In genomic region chr19:6503407-6504201, GRCh38 we compare ENCODE assay signal across 16 cellular contexts. TPM values are rescaled to one million over a fixed set of nuclear protein-coding genes. Genes with fewer than 3 reads are reported as not detected.
DNase-seq lines count a peak whose midpoint lies in the region; ATAC-seq and TF ChIP-seq lines count a peak whose summit lies in the region.
"Had no signal": no experiment of that assay in that cellular context is flagged by ENCODE, and none has a peak within 500 bp of the region (broad histone marks: within the 10 kb centered on the region; RNA-seq: fewer than 3 reads in every experiment).

No MANE protein-coding gene starts in this region.

- POLR2A ChIA-PET in activated B cell treated with CpG ODN at 0.5 μM for 24 hours (lab: Charles Lee), result interaction anchor here (0.6 to 1.1 kb wide), 4 partner anchors 22 to 299 kb away, joined by 3 to 5 read pairs (median 4); partner anchors contain the start of gene DENND1C

- no peak for ATAC-seq in activated B cell treated with CpG ODN at 0.5 μM for 24 hours (ENCODE audit: low read depth)
- no peak for ATAC-seq in GM21381 (IDR thresholded peaks at IDR 0.05; ENCODE audit: unreplicated experiment)

- H3K27me3 Mint-ChIP-seq in activated B cell treated with CpG ODN at 0.5 μM for 24 hours (peaks cover 4% of the 10 kb centered on the region), mesothelial cell of epicardium (ENCODE audit: low read depth) (peaks cover 56% of the 10 kb centered on the region)

- no peak overlapping the region for H3K4me3 ChIP-seq in BLaER1 treated with 17β-estradiol and CSF1 and Interleukin-3, amounts not matched to agents 10 nM and 100 nM
- H3K4me3 ChIP-seq in sigmoid colon, result no peak overlapping the region
- H3K4me3 ChIP-seq: thyroid gland had no signal

- intact Hi-C loops in activated B cell treated with CpG ODN at 0.5 μM for 24 hours (cut with micrococcal nuclease), result loop anchor here (1.0 to 5.0 kb wide), 4 partner anchors 21 to 359 kb away; partner anchors contain the start of gene GTF2F1
- intact Hi-C loops in sigmoid colon (cut with DNase I), result no loop called here

- peak overlapping the region in 9 of 11 experiments; percentile 90 to 99 (median 96); a peak in 14 of 22 replicates for H3K4me2 ChIP-seq in BLaER1 treated with 17β-estradiol and CSF1 and Interleukin-3, amounts not matched to agents 10 nM and 100 nM

- peaks cover 0 to 6% (median 0%) of the 10 kb centered on the region in 11 experiments; a peak in 3 of 22 replicates for H3K36me3 ChIP-seq in BLaER1 treated with 17β-estradiol and CSF1 and Interleukin-3, amounts not matched to agents 10 nM and 100 nM
- no peaks in the 10 kb centered on the region for H3K36me3 ChIP-seq in sigmoid colon
- H3K36me3 ChIP-seq: thyroid gland had no signal

- CTCF ChIA-PET in activated B cell treated with CpG ODN at 0.5 μM for 24 hours (lab: Charles Lee), result interaction anchor here (0.5 to 2.2 kb wide), 3 partner anchors 67 to 377 kb away, joined by 3 to 6 read pairs (median 4); no protein-coding TSS in a partner anchor

- H3K4me1 Mint-ChIP-seq in activated B cell treated with CpG ODN at 0.5 μM for 24 hours (peaks cover 23% of the 10 kb centered on the region), mesothelial cell of epicardium (peaks cover 3% of the 10 kb centered on the region)

- no peaks in the 10 kb centered on the region for H3K9me3 ChIP-seq in BLaER1 treated with 17β-estradiol and CSF1 and Interleukin-3, amounts not matched to agents 10 nM and 100 nM (replicated peaks in 1 of 11)
- H3K9me3 ChIP-seq in sigmoid colon, result no peaks in the 10 kb centered on the region
- H3K9me3 ChIP-seq: thyroid gland had no signal

- H3K4me3 Mint-ChIP-seq in activated B cell treated with CpG ODN at 0.5 μM for 24 hours, result peak overlapping the region; percentile 51
- H3K4me3 Mint-ChIP-seq in mesothelial cell of epicardium, result peak overlapping the region; percentile 47

- WGBS in sigmoid colon, 2 donors, result 69 to 81% methylated on average over 9 of the region's 9 CpGs

- TF ChIP-seq POLR2A in sigmoid colon (IDR thresholded peaks at IDR 0.05), result no peak

- peak overlapping the region in 1 of 11 experiments; percentile 70; a peak in 1 of 22 replicates for H3K27ac ChIP-seq in BLaER1 treated with 17β-estradiol and CSF1 and Interleukin-3, amounts not matched to agents 10 nM and 100 nM
- no peak overlapping the region for H3K27ac ChIP-seq in sigmoid colon
- H3K27ac ChIP-seq: thyroid gland had no signal

- TF ChIP-seq EP300 in sigmoid colon (IDR thresholded peaks at IDR 0.05), result no peak

- 0 out of 22 replicates have a peak overlapping the region, but pooled peaks of 1 of the 11 experiments have one; percentile 85 for H3K9ac ChIP-seq in BLaER1 treated with 17β-estradiol and CSF1 and Interleukin-3, amounts not matched to agents 10 nM and 100 nM

- H3K36me3 Mint-ChIP-seq in activated B cell treated with CpG ODN at 0.5 μM for 24 hours (ENCODE audit: low read depth) (no peaks in the 10 kb centered on the region), mesothelial cell of epicardium (no peaks in the 10 kb centered on the region)

- H3K27ac Mint-ChIP-seq in activated B cell treated with CpG ODN at 0.5 μM for 24 hours, result no peak overlapping the region
- H3K27ac Mint-ChIP-seq in mesothelial cell of epicardium, result no peak overlapping the region

- peaks cover 0 to 7% (median 0%) of the 10 kb centered on the region in 11 experiments; a peak in 2 of 22 replicates for H4K20me1 ChIP-seq in BLaER1 treated with 17β-estradiol and CSF1 and Interleukin-3, amounts not matched to agents 10 nM and 100 nM

- peaks cover 29 to 56% (median 47%) of the 10 kb centered on the region in 10 experiments for H3K4me1 ChIP-seq in BLaER1 treated with 17β-estradiol and CSF1 and Interleukin-3, amounts not matched to agents 10 nM and 100 nM
- H3K4me1 ChIP-seq in sigmoid colon, result peaks cover 0 to 13% (median 13%) of the 10 kb centered on the region in 4 donors

- in situ Hi-C loops in GM13977 (cut with MboI; ENCODE audit: low pct_unique_long_range_greater_than_20kb, low sequenced_read_pairs, unreplicated experiment), result loop anchor here (25.0 kb wide), 1 partner anchor 359 kb away; no protein-coding TSS in a partner anchor

- H3K9me3 Mint-ChIP-seq in activated B cell treated with CpG ODN at 0.5 μM for 24 hours (no peaks in the 10 kb centered on the region), mesothelial cell of epicardium (no peaks in the 10 kb centered on the region)

- no peaks in the 10 kb centered on the region for H3K27me3 ChIP-seq in BLaER1 treated with 17β-estradiol and CSF1 and Interleukin-3, amounts not matched to agents 10 nM and 100 nM
- H3K27me3 ChIP-seq in sigmoid colon, result peaks cover 18 to 44% (median 24%) of the 10 kb centered on the region in 3 donors

- no peak for TF ChIP-seq CTCF in GM13977 (IDR thresholded peaks at IDR 0.05; ENCODE audit: extremely low read depth, insufficient read depth, missing control alignments)
- TF ChIP-seq CTCF in activated B cell treated with CpG ODN at 0.5 μM for 24 hours (IDR thresholded peaks at IDR 0.05), result no peak
- TF ChIP-seq CTCF in mesothelial cell of epicardium (IDR thresholded peaks at IDR 0.05; ENCODE audit: unreplicated experiment), result no peak
- no peak for TF ChIP-seq CTCF in sigmoid colon (IDR thresholded peaks at IDR 0.05)

- DNase-seq in GM13977 (ENCODE audit: low spot score), result peak; percentile 22
- no peak for DNase-seq in activated B cell treated with CpG ODN at 0.5 μM for 24 hours
- DNase-seq in mesothelial cell of epicardium (ENCODE audit: low spot score in 2 of 2, unreplicated experiment in 2 of 2), result no peak
- no peak for DNase-seq in sigmoid colon
- no peak for DNase-seq in AG08396 (ENCODE audit: low spot score)
- no peak for DNase-seq in COLO668 (lab: John Stamatoyannopoulos, UW; ENCODE audit: unreplicated experiment)
- DNase-seq: activated CD4-positive, CD25-positive, alpha-beta regulatory T cell; DND-41; NCI-H1930; NCI-H526 treated with DMSO at 0.1 percent for 48 hours; stimulated activated CD4-positive, alpha-beta T cell treated with anti-CD3 and anti-CD28 coated beads, Interleukin-2, amount 100 ng/mL, for 24 hours; thyroid gland had no signal

RNA-seq across cellular contexts. Expression of gene TUBB4A, which starts 1.5 kb away (rescaled TPM):
- total RNA-seq in activated B cell treated with CpG ODN at 0.5 μM for 24 hours (13.2 and 16.8 TPM in 2 replicates), mesothelial cell of epicardium (10.5 to 13.5 TPM (median 13.0 TPM) in 3 replicates), sigmoid colon (1 to 10 TPM; 2.0 to 6.1 (median 3.0) TPM)
- polyA plus RNA-seq in sigmoid colon, result 1 to 10 TPM in 1 of 3 donors, under 1 TPM in 1, not detected in 1; under 0.01 to 2.4 TPM
- total RNA-seq: lung microvascular endothelial cell, MCF 10A had no signal

RNA-seq across cellular contexts. Expression of gene DENND1C, which starts 22.0 kb away (rescaled TPM):
- 90.0 and 95.1 TPM in 2 replicates for total RNA-seq in activated B cell treated with CpG ODN at 0.5 μM for 24 hours
- total RNA-seq in mesothelial cell of epicardium, result 0.42 to 0.75 TPM (median 0.63 TPM) in 3 replicates
- total RNA-seq in sigmoid colon, result 1 to 10 TPM in 2 of 4 donors, under 1 TPM in 1, not detected in 1; 0.99 to 2.0 (median 1.1) TPM
- 10 to 100 TPM in 1 of 3 donors, 1 to 10 TPM in 2; 1.8 to 18.1 (median 6.0) TPM for polyA plus RNA-seq in sigmoid colon
- total RNA-seq: lung microvascular endothelial cell, MCF 10A had no signal

RNA-seq across cellular contexts. Expression of gene TNFSF9, which starts 27.2 kb away (rescaled TPM):
- total RNA-seq in activated B cell treated with CpG ODN at 0.5 μM for 24 hours (6.0 and 7.1 TPM in 2 replicates), mesothelial cell of epicardium (0.76 to 1.5 TPM (median 1.1 TPM) in 3 replicates), sigmoid colon (1 to 10 TPM in 1 of 4 donors, under 1 TPM in 2, not detected in 1; 0.16 to 1.8 (median 0.36) TPM)
- 1 to 10 TPM in 1 of 3 donors, under 1 TPM in 2; 0.46 to 4.2 (median 0.60) TPM for polyA plus RNA-seq in sigmoid colon

RNA-seq across cellular contexts. Expression of gene CRB3, which starts 39.5 kb away (rescaled TPM):
- total RNA-seq in activated B cell treated with CpG ODN at 0.5 μM for 24 hours, result 8.4 and 8.6 TPM in 2 replicates
- total RNA-seq in mesothelial cell of epicardium, result 18.9 to 21.9 TPM (median 20.6 TPM) in 3 replicates
- 1 to 10 TPM in 2 of 4 donors, under 1 TPM in 1, not detected in 1; 0.36 to 1.5 (median 1.3) TPM for total RNA-seq in sigmoid colon
- polyA plus RNA-seq in sigmoid colon, result 100 to 1,000 TPM in 2 of 3 donors, 10 to 100 TPM in 1; 70.3 to 202 (median 145) TPM
- total RNA-seq: lung microvascular endothelial cell had no signal

RNA-seq across cellular contexts. Expression of gene SLC25A23, which starts 44.0 kb away (rescaled TPM):
- total RNA-seq in activated B cell treated with CpG ODN at 0.5 μM for 24 hours (50.1 and 50.4 TPM in 2 replicates), mesothelial cell of epicardium (60.8 to 67.5 TPM (median 65.5 TPM) in 3 replicates), sigmoid colon (100 to 1,000 TPM in 2 of 4 donors, 10 to 100 TPM in 2; 83.6 to 188 (median 109) TPM)
- polyA plus RNA-seq in sigmoid colon, result 100 to 1,000 TPM in 1 of 3 donors, 10 to 100 TPM in 2; 61.5 to 115 (median 85.9) TPM

Comparison
In these comparisons a context has a peak if more than half of its experiments do, and no peak if none do; other contexts are left out.
1. RNA of gene DENND1C, which starts 22.0 kb away (total RNA-seq): 90.0 to 95.1 TPM in activated B cell treated with CpG ODN at 0.5 μM for 24 hours; 0.99 to 2.0 TPM in sigmoid colon and 0.42 to 0.75 TPM in mesothelial cell of epicardium; every median in the first group is over 10 times any median in the second.